ENCODE assay signal across 8 cellular contexts in genomic region chr17:48351916-48352332, GRCh38.
DNase-seq lines count a peak whose midpoint lies in the region; ATAC-seq, FAIRE-seq and TF ChIP-seq lines count a peak whose summit lies in the region.

No MANE protein-coding gene starts in this region.

- no peaks in the 10 kb centered on the region for H3K36me3 ChIP-seq in OCI-LY7 (ENCODE audit: insufficient read depth, low read length)
- H3K36me3 ChIP-seq in osteoblast (ENCODE audit: insufficient read depth, low read length), result no peaks in the 10 kb centered on the region

- H3K4me3 ChIP-seq in AG04449 (ENCODE audit: low read depth, low read length), result no peak overlapping the region
- H3K4me3 ChIP-seq in OCI-LY7 (ENCODE audit: low read depth, low read length, poor library complexity, severe bottlenecking), result no peak overlapping the region
- no peak overlapping the region for H3K4me3 ChIP-seq in osteoblast (ENCODE audit: insufficient read depth, low read length)

- H3K79me2 ChIP-seq in OCI-LY7 (ENCODE audit: insufficient read depth, low read depth, low read length) (no peaks in the 10 kb centered on the region), osteoblast (ENCODE audit: insufficient read depth, low read length) (no peaks in the 10 kb centered on the region)

- H3K4me2 ChIP-seq in OCI-LY7 (ENCODE audit: low read length), result peak overlapping the region; percentile 32; the same call in 1 of the 2 replicates
- no peak overlapping the region for H3K4me2 ChIP-seq in osteoblast (ENCODE audit: insufficient read depth, low read length)

- H3K4me1 ChIP-seq in OCI-LY7 (ENCODE audit: insufficient read depth, low read length, poor library complexity, severe bottlenecking) (peaks cover 4% of the 10 kb centered on the region), osteoblast (ENCODE audit: insufficient read depth, low read length) (no peaks in the 10 kb centered on the region)

- H2AFZ ChIP-seq in OCI-LY7 (ENCODE audit: low read length) (no peak overlapping the region), osteoblast (ENCODE audit: low read length) (no peak overlapping the region)

- no peaks in the 10 kb centered on the region for H3K9me2 ChIP-seq in OCI-LY7 (ENCODE audit: insufficient read depth, low read length)

- H3K9me3 ChIP-seq in OCI-LY7 (ENCODE audit: low read length) (no peaks in the 10 kb centered on the region), osteoblast (ENCODE audit: low read depth, low read length) (no peaks in the 10 kb centered on the region)

- H3K27ac ChIP-seq in OCI-LY7 (ENCODE audit: low read depth, low read length, poor library complexity, severe bottlenecking) (no peak overlapping the region), osteoblast (ENCODE audit: low read depth, low read length) (no peak overlapping the region)

- intact Hi-C loops in OCI-LY7 (cut with micrococcal nuclease; ENCODE audit: unreplicated experiment), result loop anchor here (1.0 kb wide), 1 partner anchor 105 kb away; no protein-coding TSS in a partner anchor

- ATAC-seq in HG02981 (IDR thresholded peaks at IDR 0.05; ENCODE audit: unreplicated experiment) (no peak), GM21390 (IDR thresholded peaks at IDR 0.05; ENCODE audit: unreplicated experiment) (no peak)

- no TSS peak for BruUV-seq in OCI-LY7 (replicated peaks; lab: Mats Ljungman, UMichigan)

- POLR2A ChIA-PET in AG04449 (lab: Yijun Ruan, JAX), result interaction anchor here (1.0 to 1.5 kb wide), 3 partner anchors 236 to 245 kb away, joined by 3 to 4 read pairs (median 4); no protein-coding TSS in a partner anchor
- POLR2A ChIA-PET in OCI-LY7 (lab: Charles Lee), result interaction anchor here (0.6 to 1.6 kb wide), 6 partner anchors 90 to 236 kb away, joined by 3 to 7 read pairs (median 4); no protein-coding TSS in a partner anchor

- DNase-seq in AG04449 (ENCODE audit: low read depth, low spot score), result no peak
- peak; percentile 64 for DNase-seq in OCI-LY7 (ENCODE audit: low spot score)
- peak; percentile 67 for DNase-seq in osteoblast (ENCODE audit: insufficient read length, low spot score, missing footprints)
- DNase-seq in activated effector memory CD4-positive, alpha-beta T cell treated with anti-CD3 and anti-CD28 coated beads, Interleukin-2, amount 50 U/mL, for 16 hours, result no peak

- H4K20me1 ChIP-seq in OCI-LY7 (ENCODE audit: insufficient read depth, low read length) (no peaks in the 10 kb centered on the region), osteoblast (ENCODE audit: insufficient read depth, low read length) (no peaks in the 10 kb centered on the region)

- H3K27me3 ChIP-seq in osteoblast (ENCODE audit: insufficient read depth, low read length), result peaks cover 58% of the 10 kb centered on the region

- CTCF ChIA-PET in AG04449 (lab: Yijun Ruan, JAX), result interaction anchor here (0.7 to 9.5 kb wide), 40 partner anchors 11 to 266 kb away, joined by 3 to 101 read pairs (median 5); partner anchors contain the start of genes HOXB3, HOXB5, HOXB6 and HOXB8
- CTCF ChIA-PET in OCI-LY7 (lab: Charles Lee; ENCODE audit: unreplicated experiment), result no interaction called here

- peak; percentile 27 for TF ChIP-seq CTCF in AG04449 (IDR thresholded peaks at IDR 0.05; ENCODE audit: insufficient read depth, low read length, missing control alignments)
- peak; percentile 35 for TF ChIP-seq CTCF in GM12874 (IDR thresholded peaks at IDR 0.05; ENCODE audit: insufficient read depth, low read depth, low read length)
- peak; percentile 95 for TF ChIP-seq CTCF in OCI-LY7 (conservative IDR thresholded peaks at IDR 0.05; ENCODE audit: low read length)
- peak; percentile 65 for TF ChIP-seq CTCF in osteoblast (IDR thresholded peaks at IDR 0.05; ENCODE audit: extremely low read depth, low read depth, low read length)

- peak; percentile 48 for FAIRE-seq in endometrium (lab: Jason Lieb, UNC)

Comparison
In these comparisons a context has a peak if more than half of its experiments do, and no peak if none do; other contexts are left out.
1. DNase-seq: peak in OCI-LY7 (single experiment) and osteoblast (single experiment); none in AG04449 (single experiment) and activated effector memory CD4-positive, alpha-beta T cell treated with anti-CD3 and anti-CD28 coated beads, Interleukin-2, amount 50 U/mL, for 16 hours (single experiment).
2. CTCF ChIP-seq: peak in every context shown above with its lines; median percentile 95 in OCI-LY7; 65 in osteoblast; 35 in GM12874; 27 in AG04449.